Comparison of ENCODE assay signal across 1 cellular context in genomic region chr10:75433216-75433615, GRCh38.
TF ChIP-seq lines count a peak whose summit lies in the region.

No MANE protein-coding gene starts in this region.

TF ChIP-seq in H1, 55 proteins besides CTCF, POLR2A, EP300 and RAD21:
- peak; percentile 18; the same call in 1 of the 2 replicates for TF ChIP-seq SUZ12 (IDR thresholded peaks at IDR 0.05; ENCODE audit: low read length)
- peak; percentile 13 for TF ChIP-seq EZH2 (IDR thresholded peaks at IDR 0.05; ENCODE audit: low read depth, low read length, severe bottlenecking)
- no peak for TF ChIP-seq CHD2 (IDR thresholded peaks at IDR 0.05; ENCODE audit: low read length)
